35 cellular contexts compared by ENCODE assay signal in genomic region chr2:201871471-201871870, GRCh38.
"Had no signal": no experiment of that assay in that cellular context is flagged by ENCODE, and none has a peak within 500 bp of the region (broad histone marks: within the 10 kb centered on the region; RNA-seq: fewer than 3 reads in every experiment).

No MANE protein-coding gene starts in this region.

- DNase-seq: activated B cell treated with CpG ODN at 0.5 μM for 24 hours; activated CD4-positive, alpha-beta memory T cell treated with anti-CD3 and anti-CD28 coated beads for 36 hours; activated CD4-positive, alpha-beta T cell treated with anti-CD3 and anti-CD28 coated beads for 4 hours; activated CD4-positive, alpha-beta T cell treated with anti-CD3 and anti-CD28 coated beads, Interleukin-2, amount 10 ng/mL, durations not matched to agents 24 days and 14 days; activated CD4-positive, alpha-beta T cell treated with anti-CD3 and anti-CD28 coated beads, Interleukin-2, amount 50 U/mL, for 1 hour; activated CD4-positive, alpha-beta T cell treated with anti-CD3 and anti-CD28 coated beads, Interleukin-2, amount 50 U/mL, for 4 hours; activated CD4-positive, CD25-positive, alpha-beta regulatory T cell treated with anti-CD3 and anti-CD28 coated beads, Interleukin-2, amount 50 U/mL, for 72 hours; activated CD8-positive, alpha-beta memory T cell treated with anti-CD3 and anti-CD28 coated beads for 24 hours; activated CD8-positive, alpha-beta memory T cell treated with anti-CD3 and anti-CD28 coated beads, Interleukin-2, amount 10 ng/mL, durations not matched to agents 7 days and 5 days; activated CD8-positive, alpha-beta memory T cell treated with anti-CD3 and anti-CD28 coated beads, Interleukin-2, amount 50 U/mL, for 48 hours; activated CD8-positive, alpha-beta T cell treated with anti-CD3 and anti-CD28 coated beads for 36 hours; activated effector memory CD4-positive, alpha-beta T cell treated with Interleukin-2 at 50 U/mL for 16 hours; activated gamma-delta T cell; activated naive CD4-positive, alpha-beta T cell treated with anti-CD3 and anti-CD28 coated beads for 36 hours; activated naive CD4-positive, alpha-beta T cell treated with anti-CD3 and anti-CD28 coated beads, Interleukin-2, amount 50 U/mL, for 16 hours; activated naive CD8-positive, alpha-beta T cell treated with anti-CD3 and anti-CD28 coated beads for 36 hours; activated T-cell treated with anti-CD3 and anti-CD28 coated beads, Interleukin-2, amount 50 U/mL, for 24 hours; activated T-cell treated with anti-CD3 and anti-CD28 coated beads, Interleukin-2, amount 50 U/mL, for 48 hours; adrenal gland; amniotic stem cell; aorta; body of pancreas; brain microvascular endothelial cell; central memory CD4-positive, alpha-beta T cell; T-helper 1 cell; T-helper 2 cell; T-helper 9 cell had no signal

- H3K4me3 ChIP-seq: adrenal gland, body of pancreas, breast epithelium had no signal

- H3K4me1 Mint-ChIP-seq: activated B cell treated with CpG ODN at 0.5 μM for 24 hours; activated CD4-positive, alpha-beta T cell treated with anti-CD3 and anti-CD28 coated beads, Interleukin-2, amount 10 ng/mL, durations not matched to agents 24 days and 14 days; activated CD8-positive, alpha-beta memory T cell treated with anti-CD3 and anti-CD28 coated beads, Interleukin-2, amount 10 ng/mL, durations not matched to agents 7 days and 5 days; activated naive CD8-positive, alpha-beta T cell treated with anti-CD3 and anti-CD28 coated beads for 36 hours had no signal

- H3K9me3 Mint-ChIP-seq: activated B cell treated with CpG ODN at 0.5 μM for 24 hours; activated CD4-positive, alpha-beta memory T cell treated with anti-CD3 and anti-CD28 coated beads for 36 hours; activated CD4-positive, alpha-beta T cell treated with anti-CD3 and anti-CD28 coated beads, Interleukin-2, amount 10 ng/mL, durations not matched to agents 24 days and 14 days; activated CD8-positive, alpha-beta T cell treated with anti-CD3 and anti-CD28 coated beads for 36 hours; activated naive CD4-positive, alpha-beta T cell treated with anti-CD3 and anti-CD28 coated beads for 36 hours; activated naive CD4-positive, alpha-beta T cell treated with anti-CD3 and anti-CD28 coated beads, Interleukin-2, amount 50 U/mL, for 72 hours; activated naive CD8-positive, alpha-beta T cell treated with anti-CD3 and anti-CD28 coated beads for 36 hours; activated T-cell treated with anti-CD3 and anti-CD28 coated beads, Interleukin-2, amount 50 U/mL, for 24 hours; activated T-helper 2 cell treated with anti-CD3 and anti-CD28 coated beads, Interferon-gamma antibody, Interleukin-2, Interleukin-4, amounts not matched to agents 10 μg/mL and 5 μg/mL and 100 μg/mL, durations not matched to agents 14 hours and 24 hours and 36 hours; T-helper 1 cell treated with Interleukin-12 subunit alpha and Interleukin-12 subunit beta and Interleukin-4 antibody, amounts not matched to agents 30 μg/mL and 1 μg/mL, for 36 hours; T-helper 2 cell treated with Interferon-gamma antibody and Interleukin-4, amounts not matched to agents 5 μg/mL and 100 μg/mL, for 36 hours had no signal

- H3K9me3 ChIP-seq: adrenal gland, body of pancreas, breast epithelium had no signal

- H3K36me3 Mint-ChIP-seq: activated CD4-positive, alpha-beta memory T cell treated with anti-CD3 and anti-CD28 coated beads for 36 hours; activated naive CD4-positive, alpha-beta T cell treated with anti-CD3 and anti-CD28 coated beads, Interleukin-2, amount 50 U/mL, for 72 hours; activated naive CD8-positive, alpha-beta T cell treated with anti-CD3 and anti-CD28 coated beads for 36 hours had no signal

- H3K36me3 ChIP-seq: adrenal gland, brain microvascular endothelial cell, breast epithelium had no signal

- H3K27me3 ChIP-seq: adrenal gland, body of pancreas, brain microvascular endothelial cell, breast epithelium had no signal

- H3K27ac Mint-ChIP-seq: activated B cell treated with CpG ODN at 0.5 μM for 24 hours; activated CD4-positive, alpha-beta memory T cell treated with anti-CD3 and anti-CD28 coated beads for 36 hours; activated CD4-positive, alpha-beta T cell treated with anti-CD3 and anti-CD28 coated beads, Interleukin-2, amount 10 ng/mL, durations not matched to agents 24 days and 14 days; activated CD8-positive, alpha-beta memory T cell treated with anti-CD3 and anti-CD28 coated beads, Interleukin-2, amount 10 ng/mL, durations not matched to agents 7 days and 5 days; activated CD8-positive, alpha-beta T cell treated with anti-CD3 and anti-CD28 coated beads for 36 hours; activated naive CD4-positive, alpha-beta T cell treated with anti-CD3 and anti-CD28 coated beads for 36 hours; activated naive CD4-positive, alpha-beta T cell treated with anti-CD3 and anti-CD28 coated beads, Interleukin-2, amount 50 U/mL, for 72 hours; activated naive CD8-positive, alpha-beta T cell treated with anti-CD3 and anti-CD28 coated beads for 36 hours; activated T-cell treated with anti-CD3 and anti-CD28 coated beads, Interleukin-2, amount 50 U/mL, for 24 hours; activated T-helper 2 cell treated with anti-CD3 and anti-CD28 coated beads, Interferon-gamma antibody, Interleukin-2, Interleukin-4, amounts not matched to agents 10 μg/mL and 5 μg/mL and 100 μg/mL, durations not matched to agents 14 hours and 24 hours and 36 hours; T-helper 1 cell treated with Interleukin-12 subunit alpha and Interleukin-12 subunit beta and Interleukin-4 antibody, amounts not matched to agents 30 μg/mL and 1 μg/mL, for 36 hours; T-helper 2 cell treated with Interferon-gamma antibody and Interleukin-4, amounts not matched to agents 5 μg/mL and 100 μg/mL, for 36 hours had no signal

- H3K4me1 ChIP-seq: adrenal gland, body of pancreas, breast epithelium had no signal

- H3K27ac ChIP-seq: adrenal gland, body of pancreas, brain microvascular endothelial cell, breast epithelium, VCaP had no signal

- H3K4me3 Mint-ChIP-seq: activated B cell treated with CpG ODN at 0.5 μM for 24 hours; activated CD4-positive, alpha-beta memory T cell treated with anti-CD3 and anti-CD28 coated beads for 36 hours; activated CD4-positive, alpha-beta T cell treated with anti-CD3 and anti-CD28 coated beads, Interleukin-2, amount 10 ng/mL, durations not matched to agents 24 days and 14 days; activated CD8-positive, alpha-beta memory T cell treated with anti-CD3 and anti-CD28 coated beads, Interleukin-2, amount 10 ng/mL, durations not matched to agents 7 days and 5 days; activated CD8-positive, alpha-beta T cell treated with anti-CD3 and anti-CD28 coated beads for 36 hours; activated naive CD4-positive, alpha-beta T cell treated with anti-CD3 and anti-CD28 coated beads for 36 hours; activated naive CD8-positive, alpha-beta T cell treated with anti-CD3 and anti-CD28 coated beads for 36 hours; activated T-cell treated with anti-CD3 and anti-CD28 coated beads, Interleukin-2, amount 50 U/mL, for 24 hours; T-helper 1 cell treated with Interleukin-12 subunit alpha and Interleukin-12 subunit beta and Interleukin-4 antibody, amounts not matched to agents 30 μg/mL and 1 μg/mL, for 36 hours; T-helper 2 cell treated with Interferon-gamma antibody and Interleukin-4, amounts not matched to agents 5 μg/mL and 100 μg/mL, for 36 hours had no signal

- FAIRE-seq: astrocyte, TTC549 had no signal
